15 cellular contexts compared by ENCODE assay signal in the genomic region with DNA sequence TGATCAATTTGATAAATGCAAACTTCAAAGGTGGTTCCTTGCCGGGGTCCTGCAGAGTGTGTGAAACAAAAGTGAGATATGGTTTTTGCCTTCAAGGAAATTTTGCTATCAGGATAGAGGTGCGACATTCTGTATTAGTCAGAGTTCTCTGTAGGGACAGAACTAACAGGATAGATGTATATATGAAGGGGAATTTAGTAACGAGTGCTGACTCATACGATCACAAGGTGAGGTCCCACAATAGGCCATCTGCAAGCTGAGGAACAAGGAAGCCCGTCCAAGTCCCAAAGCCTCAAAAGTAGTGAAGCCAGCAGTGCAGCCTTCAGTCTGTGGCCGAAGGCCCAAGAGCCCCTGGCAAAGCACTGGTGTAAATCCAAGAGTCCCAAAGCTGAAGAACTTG.
"Had no signal": no experiment of that assay in that cellular context is flagged by ENCODE, and none has a peak within 500 bp of the region (broad histone marks: within the 10 kb centered on the region; RNA-seq: fewer than 3 reads in every experiment).

No MANE protein-coding gene starts in this region.

- H3K9me3 Mint-ChIP-seq: activated naive CD4-positive, alpha-beta T cell treated with anti-CD3 and anti-CD28 coated beads, Interleukin-2, amount 50 U/mL, for 72 hours; dendritic cell treated with granulocyte-macrophage colony-stimulating factor and Interleukin-4, amounts not matched to agents 40 ng/mL and 50 ng/mL, for 4 days; T-helper 1 cell treated with Interleukin-12 subunit alpha and Interleukin-12 subunit beta and Interleukin-4 antibody, amounts not matched to agents 30 μg/mL and 1 μg/mL, for 36 hours had no signal

- DNase-seq: activated CD4-positive, alpha-beta T cell treated with anti-CD3 and anti-CD28 coated beads, Interleukin-2, amount 50 U/mL, for 4 hours; activated CD4-positive, CD25-positive, alpha-beta regulatory T cell treated with anti-CD3 and anti-CD28 coated beads, Interleukin-2, amount 50 U/mL, for 72 hours; activated gamma-delta T cell treated with Interleukin-2 at 50 U/mL for 16 hours; adrenal gland; effector CD8-positive, alpha-beta T cell; stimulated activated CD4-positive, alpha-beta T cell treated with anti-CD3 and anti-CD28 coated beads, Interleukin-2, amount 100 ng/mL, for 24 hours; stimulated activated naive CD8-positive, alpha-beta T cell treated with anti-CD3 and anti-CD28 coated beads, Interleukin-15, Interleukin-2, amounts not matched to agents 100 U/mL and 50 U/mL, for 24 hours; substantia nigra; tibial artery; uterus had no signal

- H3K27me3 Mint-ChIP-seq: dendritic cell treated with granulocyte-macrophage colony-stimulating factor and Interleukin-4, amounts not matched to agents 40 ng/mL and 50 ng/mL, for 4 days; progenitor cell of endocrine pancreas had no signal

- ATAC-seq: activated naive CD4-positive, alpha-beta T cell treated with anti-CD3 and anti-CD28 coated beads, Interleukin-2, amount 50 U/mL, for 72 hours; stimulated activated naive CD8-positive, alpha-beta T cell treated with anti-CD3 and anti-CD28 coated beads, Interleukin-15, Interleukin-2, amounts not matched to agents 100 U/mL and 50 U/mL, for 24 hours had no signal

- H3K4me3 Mint-ChIP-seq: dendritic cell treated with granulocyte-macrophage colony-stimulating factor and Interleukin-4, amounts not matched to agents 40 ng/mL and 50 ng/mL, for 4 days; mesothelial cell of epicardium; T-helper 1 cell treated with Interleukin-12 subunit alpha and Interleukin-12 subunit beta and Interleukin-4 antibody, amounts not matched to agents 30 μg/mL and 1 μg/mL, for 36 hours had no signal

- H3K27ac Mint-ChIP-seq: activated naive CD4-positive, alpha-beta T cell treated with anti-CD3 and anti-CD28 coated beads, Interleukin-2, amount 50 U/mL, for 72 hours; dendritic cell treated with granulocyte-macrophage colony-stimulating factor and Interleukin-4, amounts not matched to agents 40 ng/mL and 50 ng/mL, for 4 days; mesothelial cell of epicardium; progenitor cell of endocrine pancreas; T-helper 1 cell treated with Interleukin-12 subunit alpha and Interleukin-12 subunit beta and Interleukin-4 antibody, amounts not matched to agents 30 μg/mL and 1 μg/mL, for 36 hours had no signal

- H3K36me3 Mint-ChIP-seq: activated naive CD4-positive, alpha-beta T cell treated with anti-CD3 and anti-CD28 coated beads, Interleukin-2, amount 50 U/mL, for 72 hours; mesothelial cell of epicardium had no signal
